ENCODE assay signal across 12 cellular contexts in genomic region chr2:64192570-64193192, GRCh38. TPM values are rescaled to one million over a fixed set of nuclear protein-coding genes. Genes with fewer than 3 reads are reported as not detected.
A peak's percentile ranks its signal among the peaks of the same experiment; 100 is the strongest.
DNase-seq lines count a peak whose midpoint lies in the region; ATAC-seq, FAIRE-seq and TF ChIP-seq lines count a peak whose summit lies in the region.
"Had no signal": no experiment of that assay in that cellular context is flagged by ENCODE, and none has a peak within 500 bp of the region (broad histone marks: within the 10 kb centered on the region; RNA-seq: fewer than 3 reads in every experiment).

No MANE protein-coding gene starts in this region.

- no peak overlapping the region for H3K4me2 ChIP-seq in K562 (ENCODE audit: insufficient read depth, low read length)

- POLR2A ChIA-PET in K562 (lab: Yijun Ruan, JAX): interaction anchor here (0.6 to 0.9 kb wide), 2 partner anchors 15 to 512 kb away, joined by 3 read pairs; no protein-coding TSS in a partner anchor

- BruUV-seq in K562 (replicated peaks; lab: Mats Ljungman, UMichigan): no TSS peak

- TF ChIP-seq EP300 in K562 (IDR thresholded peaks at IDR 0.05; ENCODE audit: low read length): no peak

- 18% methylated on average over 6 of the region's 6 CpGs for WGBS in K562 (ENCODE audit: insufficient coverage, low coverage, missing lambda C conversion rate)

- no peak for TF ChIP-seq POLR2A in K562 (conservative IDR thresholded peaks at IDR 0.05)

- H3K27me3 Mint-ChIP-seq in natural killer cell treated with Interleukin-12 subunit alpha and Interleukin-12 subunit beta and Interleukin-15 and Interleukin-18, amount 100 ng/mL, for 72 hours: peaks cover 3 to 8% of the 10 kb centered on the region in 2 donors
- peaks cover 10 to 16% of the 10 kb centered on the region in 2 donors for H3K27me3 Mint-ChIP-seq in natural killer cell (ENCODE audit: low read depth in 2 of 2)

- no peak overlapping the region for H3K4me3 ChIP-seq in K562
- no peak overlapping the region for H3K4me3 ChIP-seq in mucosa of descending colon

- no peak for TF ChIP-seq CTCF in natural killer cell (IDR thresholded peaks at IDR 0.05)
- no peak for TF ChIP-seq CTCF in K562 (IDR thresholded peaks at IDR 0.05 in 2 of 3, conservative IDR thresholded peaks at IDR 0.05 in 1 of 3; ENCODE audit: insufficient read depth in 2 of 3, low read depth in 1 of 3, low read length in 3 of 3)
- no peak for TF ChIP-seq CTCF in mucosa of descending colon (IDR thresholded peaks at IDR 0.05)

- H3K9me3 ChIP-seq in K562 (replicated peaks; ENCODE audit: control insufficient read depth, insufficient read depth, low read depth, low read length): no peaks in the 10 kb centered on the region
- no peaks in the 10 kb centered on the region for H3K9me3 ChIP-seq in mucosa of descending colon

- no peak overlapping the region for H3K9ac ChIP-seq in K562 (ENCODE audit: insufficient read depth in 1 of 2, low read depth in 2 of 2, low read length in 2 of 2)

- peak; percentile 74 to 87 for ATAC-seq in natural killer cell treated with Interleukin-12 subunit alpha and Interleukin-12 subunit beta and Interleukin-15 and Interleukin-18, amount 100 ng/mL, for 72 hours
- ATAC-seq in natural killer cell (no peak), K562 (no peak), mucosa of descending colon (peak; percentile 15), GM18498 (IDR thresholded peaks at IDR 0.05; ENCODE audit: unreplicated experiment) (no peak)

- no peaks in the 10 kb centered on the region for H3K79me2 ChIP-seq in K562 (ENCODE audit: control insufficient read depth, insufficient read depth, low read length)

- H3K9me1 ChIP-seq in K562 (ENCODE audit: control insufficient read depth, insufficient read depth, low read length): no peaks in the 10 kb centered on the region

- 0 out of 5 replicates have a peak, but pooled peaks cover 0 to 2% of the 10 kb centered on the region in 2 experiments for H3K27me3 ChIP-seq in K562 (ENCODE audit: control insufficient read depth in 2 of 2, insufficient read depth in 2 of 2, low read length in 2 of 2)

- peaks cover 4% of the 10 kb centered on the region for H3K36me3 Mint-ChIP-seq in natural killer cell treated with Interleukin-12 subunit alpha and Interleukin-12 subunit beta and Interleukin-15 and Interleukin-18, amount 100 ng/mL, for 72 hours
- H3K36me3 Mint-ChIP-seq in natural killer cell: no peaks in the 10 kb centered on the region

- no peak overlapping the region for H2AFZ ChIP-seq in K562 (ENCODE audit: low read depth, low read length)

- no peaks in the 10 kb centered on the region for H3K9me3 Mint-ChIP-seq in natural killer cell treated with Interleukin-12 subunit alpha and Interleukin-12 subunit beta and Interleukin-15 and Interleukin-18, amount 100 ng/mL, for 72 hours
- H3K9me3 Mint-ChIP-seq in natural killer cell: no peaks in the 10 kb centered on the region

- peak overlapping the region; percentile 65 to 97 for H3K27ac Mint-ChIP-seq in natural killer cell treated with Interleukin-12 subunit alpha and Interleukin-12 subunit beta and Interleukin-15 and Interleukin-18, amount 100 ng/mL, for 72 hours
- no peak overlapping the region for H3K27ac Mint-ChIP-seq in natural killer cell

- DNase-seq in natural killer cell treated with Interleukin-12 subunit alpha and Interleukin-12 subunit beta and Interleukin-15 and Interleukin-18, amount 100 ng/mL, for 72 hours (ENCODE audit: low spot score): peak; percentile 66
- DNase-seq in natural killer cell: no peak
- no peak for DNase-seq in K562 (ENCODE audit: extremely low read depth in 1 of 4, low spot score in 3 of 4)
- no peak for DNase-seq in mucosa of descending colon
- no peak for DNase-seq in SW 1271 (lab: John Stamatoyannopoulos, UW)
- no peak for DNase-seq in C1 segment of cervical spinal cord (lab: John Stamatoyannopoulos, UW)
- DNase-seq in hippocampal formation (lab: John Stamatoyannopoulos, UW): no peak
- DNase-seq: activated CD4-positive, alpha-beta T cell treated with anti-CD3 and anti-CD28 coated beads for 48 hours; NCI-H1105 treated with DMSO at 0.1 percent for 48 hours; NCI-H526 had no signal

- no peak for TF ChIP-seq RAD21 in K562 (CRISPR knock-in tag; conservative IDR thresholded peaks at IDR 0.05 in 1 of 2, IDR thresholded peaks at IDR 0.05 in 1 of 2)

- intact Hi-C loops in natural killer cell (cut with micrococcal nuclease) (no loop called here), K562 (cut with micrococcal nuclease) (no loop called here), mucosa of descending colon (cut with DNase I, micrococcal nuclease) (no loop called here)

- peak; percentile 52 for FAIRE-seq in K562 (lab: Jason Lieb, UNC)
- FAIRE-seq: frontal cortex had no signal

- no peaks in the 10 kb centered on the region for H4K20me1 ChIP-seq in K562 (replicated peaks; ENCODE audit: control insufficient read depth, insufficient read depth, low read length)

- peaks cover 21 to 44% of the 10 kb centered on the region in 2 donors for H3K4me1 Mint-ChIP-seq in natural killer cell treated with Interleukin-12 subunit alpha and Interleukin-12 subunit beta and Interleukin-15 and Interleukin-18, amount 100 ng/mL, for 72 hours (ENCODE audit: low read depth in 2 of 2)
- H3K4me1 Mint-ChIP-seq in natural killer cell: peaks cover 0 to 6% of the 10 kb centered on the region in 2 donors

- H3K36me3 ChIP-seq in K562 (ENCODE audit: control insufficient read depth, insufficient read depth, low read length) (no peaks in the 10 kb centered on the region), mucosa of descending colon (ENCODE audit: low read depth) (no peaks in the 10 kb centered on the region)

- CTCF ChIA-PET in K562 (lab: Yijun Ruan, JAX; ENCODE audit: low intra/inter-chr PET ratio): no interaction called here

- peak overlapping the region; percentile 30 for H3K4me3 Mint-ChIP-seq in natural killer cell treated with Interleukin-12 subunit alpha and Interleukin-12 subunit beta and Interleukin-15 and Interleukin-18, amount 100 ng/mL, for 72 hours
- no peak overlapping the region for H3K4me3 Mint-ChIP-seq in natural killer cell

- no peak overlapping the region for H3K27ac ChIP-seq in K562 (ENCODE audit: extremely low read depth, low read depth, low read length)

- in situ Hi-C loops in K562 (cut with MboI): no loop called here

- H3K4me1 ChIP-seq in K562 (replicated peaks in 1 of 2; ENCODE audit: control insufficient read depth in 2 of 2, insufficient read depth in 2 of 2, low read length in 2 of 2): peaks cover 0 to 15% of the 10 kb centered on the region in 2 experiments; a peak in 2 of 5 replicates
- peaks cover 13% of the 10 kb centered on the region for H3K4me1 ChIP-seq in mucosa of descending colon (ENCODE audit: low read depth)

TF ChIP-seq in K562, 482 proteins besides CTCF, POLR2A, EP300 and RAD21 (continues in another document):
- TF ChIP-seq ZNF277 (CRISPR knock-in tag; IDR thresholded peaks at IDR 0.05; ENCODE audit: borderline replicate concordance): no peak

RNA-seq across cellular contexts. Expression of gene PELI1, which starts 48.5 kb away (rescaled TPM):
- 10 to 100 TPM; 51.1 to 64.1 TPM for total RNA-seq in natural killer cell treated with Interleukin-12 subunit alpha and Interleukin-12 subunit beta and Interleukin-15 and Interleukin-18, amount 100 ng/mL, for 72 hours
- 100 to 1,000 TPM in 1 of 3 donors, 10 to 100 TPM in 2; 42.3 to 141 (median 65.0) TPM for total RNA-seq in natural killer cell
- total RNA-seq in K562 (2011; cell fraction: chromatin; rRNA removed; ENCODE audit: low replicate concordance): 3.4 and 10.9 TPM in 2 replicates
- total RNA-seq in K562 (2011; cell fraction: nucleolus; rRNA removed): 4.5 TPM in 2 replicates
- 5.6 and 9.8 TPM in 2 replicates for total RNA-seq in K562 (2011; cell fraction: nucleoplasm; rRNA removed)
- total RNA-seq in K562 (2014; rRNA removed): 11.6 and 12.9 TPM in 2 replicates
- 12.1 and 13.1 TPM in 2 replicates for total RNA-seq in K562 (2014; rRNA removed; fragmentation: Illumina TruSeq; extraction: Trizol)
- total RNA-seq in K562 (2015; rRNA removed; fragmentation: Illumina TruSeq; extraction: Trizol): 7.5 and 7.7 TPM in 2 replicates
- total RNA-seq in K562 (2021): 15.7 and 19.2 TPM in 2 replicates
- 16.0 and 16.6 TPM in 2 replicates for polyA plus RNA-seq in K562 (2011; rRNA removed)
- polyA plus RNA-seq in K562 (2011; cell fraction: cytosol; rRNA removed): 7.9 and 9.6 TPM in 2 replicates
- 5.6 and 9.5 TPM in 2 replicates for polyA plus RNA-seq in K562 (2011; cell fraction: nucleus; rRNA removed)
- polyA plus RNA-seq in K562 (2012): 7.5 and 9.0 TPM in 2 replicates
- polyA plus RNA-seq in K562 (2014; fragmentation: Illumina TruSeq; extraction: Trizol): 10.8 and 12.5 TPM in 2 replicates
- polyA plus RNA-seq in K562 (2014; fragmentation: Nextera tagmentation; extraction: Ambion mirVana): 1 to 10 TPM; 3.3 to 3.9 TPM
- 9.2 and 12.5 TPM in 2 replicates for polyA plus RNA-seq in K562 (2014; rRNA removed)
- polyA minus RNA-seq in K562 (2011; rRNA and poly(A)+ RNA removed): 22.7 and 28.5 TPM in 2 replicates
- 9.3 and 11.4 TPM in 2 replicates for polyA minus RNA-seq in K562 (2011; cell fraction: cytosol; rRNA and poly(A)+ RNA removed)
- polyA minus RNA-seq in K562 (2011; cell fraction: nucleus; rRNA and poly(A)+ RNA removed): 14.3 and 21.9 TPM in 2 replicates
- total RNA-seq in mucosa of descending colon: 10 to 100 TPM; 45.6 to 51.2 (median 48.9) TPM

Comparison
In these comparisons a context has a peak if more than half of its experiments do, and no peak if none do; other contexts are left out.
1. ATAC-seq: peak in natural killer cell treated with Interleukin-12 subunit alpha and Interleukin-12 subunit beta and Interleukin-15 and Interleukin-18, amount 100 ng/mL, for 72 hours (2 of 2) and mucosa of descending colon (single experiment); none in natural killer cell (0 of 3), K562 (single experiment) and GM18498 (single experiment).
2. H3K27ac Mint-ChIP-seq: peak in natural killer cell treated with Interleukin-12 subunit alpha and Interleukin-12 subunit beta and Interleukin-15 and Interleukin-18, amount 100 ng/mL, for 72 hours (2 of 2); none in natural killer cell (0 of 2).